ENCODE assay signal across 8 cellular contexts in the genomic region with DNA sequence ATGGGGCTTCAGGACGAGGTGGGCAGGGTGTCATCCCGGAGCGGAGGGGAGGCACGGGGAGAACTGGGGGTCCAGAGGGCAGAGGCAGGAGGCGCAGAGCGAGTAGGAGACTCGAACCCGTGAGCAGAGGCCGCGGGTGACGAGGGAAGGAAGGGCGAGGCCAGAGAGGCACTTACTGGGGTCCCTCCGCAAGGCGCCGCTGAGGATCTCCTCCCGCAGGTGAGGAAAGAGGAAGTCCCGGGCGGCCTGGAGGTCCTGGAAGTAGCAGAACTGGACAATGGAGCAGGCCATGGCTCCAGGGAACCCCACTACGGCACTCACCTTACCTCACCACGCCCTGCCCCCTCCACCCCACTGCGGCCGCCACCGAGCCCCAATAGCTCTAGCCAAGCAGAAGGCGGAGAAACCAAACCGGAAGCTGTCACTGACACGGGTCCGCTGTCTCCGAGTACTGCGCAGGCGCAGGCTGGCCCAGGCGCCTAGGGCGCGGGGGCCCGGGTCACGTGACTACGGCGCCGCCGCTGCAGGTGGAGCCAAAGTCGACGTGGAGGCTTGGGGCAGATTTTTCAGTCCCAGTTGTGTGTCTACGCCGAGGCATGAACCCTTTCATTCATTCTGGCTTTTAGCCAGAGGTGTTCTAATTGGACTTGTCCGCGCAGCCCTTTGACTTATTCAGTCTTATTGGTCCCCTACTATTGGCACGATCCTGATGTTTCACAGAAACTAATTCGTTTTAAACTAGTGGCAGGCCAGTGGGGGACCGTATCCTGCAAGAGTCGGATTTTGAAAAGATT. TPM values are rescaled to one million over a fixed set of nuclear protein-coding genes. Genes with fewer than 3 reads are reported as not detected.
DNase-seq lines count a peak whose midpoint lies in the region; ATAC-seq and TF ChIP-seq lines count a peak whose summit lies in the region.

A gene with protein sequence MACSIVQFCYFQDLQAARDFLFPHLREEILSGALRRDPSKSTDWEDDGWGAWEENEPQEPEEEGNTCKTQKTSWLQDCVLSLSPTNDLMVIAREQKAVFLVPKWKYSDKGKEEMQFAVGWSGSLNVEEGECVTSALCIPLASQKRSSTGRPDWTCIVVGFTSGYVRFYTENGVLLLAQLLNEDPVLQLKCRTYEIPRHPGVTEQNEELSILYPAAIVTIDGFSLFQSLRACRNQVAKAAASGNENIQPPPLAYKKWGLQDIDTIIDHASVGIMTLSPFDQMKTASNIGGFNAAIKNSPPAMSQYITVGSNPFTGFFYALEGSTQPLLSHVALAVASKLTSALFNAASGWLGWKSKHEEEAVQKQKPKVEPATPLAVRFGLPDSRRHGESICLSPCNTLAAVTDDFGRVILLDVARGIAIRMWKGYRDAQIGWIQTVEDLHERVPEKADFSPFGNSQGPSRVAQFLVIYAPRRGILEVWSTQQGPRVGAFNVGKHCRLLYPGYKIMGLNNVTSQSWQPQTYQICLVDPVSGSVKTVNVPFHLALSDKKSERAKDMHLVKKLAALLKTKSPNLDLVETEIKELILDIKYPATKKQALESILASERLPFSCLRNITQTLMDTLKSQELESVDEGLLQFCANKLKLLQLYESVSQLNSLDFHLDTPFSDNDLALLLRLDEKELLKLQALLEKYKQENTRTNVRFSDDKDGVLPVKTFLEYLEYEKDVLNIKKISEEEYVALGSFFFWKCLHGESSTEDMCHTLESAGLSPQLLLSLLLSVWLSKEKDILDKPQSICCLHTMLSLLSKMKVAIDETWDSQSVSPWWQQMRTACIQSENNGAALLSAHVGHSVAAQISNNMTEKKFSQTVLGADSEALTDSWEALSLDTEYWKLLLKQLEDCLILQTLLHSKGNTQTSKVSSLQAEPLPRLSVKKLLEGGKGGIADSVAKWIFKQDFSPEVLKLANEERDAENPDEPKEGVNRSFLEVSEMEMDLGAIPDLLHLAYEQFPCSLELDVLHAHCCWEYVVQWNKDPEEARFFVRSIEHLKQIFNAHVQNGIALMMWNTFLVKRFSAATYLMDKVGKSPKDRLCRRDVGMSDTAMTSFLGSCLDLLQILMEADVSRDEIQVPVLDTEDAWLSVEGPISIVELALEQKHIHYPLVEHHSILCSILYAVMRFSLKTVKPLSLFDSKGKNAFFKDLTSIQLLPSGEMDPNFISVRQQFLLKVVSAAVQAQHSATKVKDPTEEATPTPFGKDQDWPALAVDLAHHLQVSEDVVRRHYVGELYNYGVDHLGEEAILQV (N-terminal part only) (minus strand): TSS at position 407 of the 794 bp plus-strand sequence. CDS start 116 bp downstream, at position 291.

- ATAC-seq in natural killer cell, result peak; percentile 94 to 97 (median 95)

- H3K27me3 Mint-ChIP-seq in activated T-helper 1 cell treated with anti-CD3 and anti-CD28 coated beads, Interleukin-12 subunit alpha, Interleukin-12 subunit beta, Interleukin-2, Interleukin-4 antibody, amounts not matched to agents 30 ng/mL and 10 ng/mL and 1 ng/mL, durations not matched to agents 14 hours and 24 hours and 36 hours (ENCODE audit: insufficient read depth), result peaks cover 9% of the 10 kb centered on the region
- peaks cover 23 to 25% of the 10 kb centered on the region in 2 donors for H3K27me3 Mint-ChIP-seq in natural killer cell (ENCODE audit: low read depth in 2 of 2)

- intact Hi-C loops in activated T-helper 1 cell treated with anti-CD3 and anti-CD28 coated beads, Interleukin-12 subunit alpha, Interleukin-12 subunit beta, Interleukin-2, Interleukin-4 antibody, amounts not matched to agents 30 ng/mL and 10 ng/mL and 1 ng/mL, durations not matched to agents 14 hours and 24 hours and 36 hours (cut with micrococcal nuclease), result loop anchor here (1.0 to 10.0 kb wide), 7 partner anchors 31 to 1985 kb away; a partner anchor contains a TSS
- intact Hi-C loops in natural killer cell (cut with micrococcal nuclease), result loop anchor here (2.0 kb wide), 1 partner anchor 225 kb away; a partner anchor contains a TSS

- H3K36me3 Mint-ChIP-seq in activated T-helper 1 cell treated with anti-CD3 and anti-CD28 coated beads, Interleukin-12 subunit alpha, Interleukin-12 subunit beta, Interleukin-2, Interleukin-4 antibody, amounts not matched to agents 30 ng/mL and 10 ng/mL and 1 ng/mL, durations not matched to agents 14 hours and 24 hours and 36 hours (ENCODE audit: low read depth), result peaks cover 13% of the 10 kb centered on the region
- no peaks in the 10 kb centered on the region for H3K36me3 Mint-ChIP-seq in natural killer cell

- TF ChIP-seq CTCF in natural killer cell (IDR thresholded peaks at IDR 0.05), result no peak

- DNase-seq in EH (ENCODE audit: low read depth) (peak; percentile 92), GOT3 (lab: John Stamatoyannopoulos, UW) (peak; percentile 73), LHCN-M2 (ENCODE audit: low read depth) (peak; percentile 89), RPMI7951 (ENCODE audit: low read depth) (peak; percentile 88), fibroblast of peridontal ligament (ENCODE audit: extremely low read depth) (peak; percentile 91), natural killer cell (peak; percentile 95)
- DNase-seq in activated T-helper 1 cell treated with anti-CD3 and anti-CD28 coated beads, Interleukin-12 subunit alpha, Interleukin-12 subunit beta, Interleukin-2, Interleukin-4 antibody, amounts not matched to agents 30 ng/mL and 10 ng/mL and 1 ng/mL, durations not matched to agents 14 hours and 24 hours and 36 hours (ENCODE audit: low spot score), result peak; percentile 97
- peak; percentile 95 for DNase-seq in stimulated activated naive CD4-positive, alpha-beta T cell treated with Interleukin-2 at 50 U/mL for 16 hours (lab: John Stamatoyannopoulos, UW)

- H3K9me3 Mint-ChIP-seq in activated T-helper 1 cell treated with anti-CD3 and anti-CD28 coated beads, Interleukin-12 subunit alpha, Interleukin-12 subunit beta, Interleukin-2, Interleukin-4 antibody, amounts not matched to agents 30 ng/mL and 10 ng/mL and 1 ng/mL, durations not matched to agents 14 hours and 24 hours and 36 hours, result no peaks in the 10 kb centered on the region
- no peaks in the 10 kb centered on the region for H3K9me3 Mint-ChIP-seq in natural killer cell

- H3K4me1 Mint-ChIP-seq in activated T-helper 1 cell treated with anti-CD3 and anti-CD28 coated beads, Interleukin-12 subunit alpha, Interleukin-12 subunit beta, Interleukin-2, Interleukin-4 antibody, amounts not matched to agents 30 ng/mL and 10 ng/mL and 1 ng/mL, durations not matched to agents 14 hours and 24 hours and 36 hours (ENCODE audit: low read depth), result peaks cover 15% of the 10 kb centered on the region
- peaks cover 17 to 20% of the 10 kb centered on the region in 2 donors for H3K4me1 Mint-ChIP-seq in natural killer cell

- H3K27ac Mint-ChIP-seq in activated T-helper 1 cell treated with anti-CD3 and anti-CD28 coated beads, Interleukin-12 subunit alpha, Interleukin-12 subunit beta, Interleukin-2, Interleukin-4 antibody, amounts not matched to agents 30 ng/mL and 10 ng/mL and 1 ng/mL, durations not matched to agents 14 hours and 24 hours and 36 hours, result no peak within 1 kb of the TSS
- no peak within 1 kb of the TSS for H3K27ac Mint-ChIP-seq in natural killer cell

- no peak within 1 kb of the TSS for H3K4me3 Mint-ChIP-seq in activated T-helper 1 cell treated with anti-CD3 and anti-CD28 coated beads, Interleukin-12 subunit alpha, Interleukin-12 subunit beta, Interleukin-2, Interleukin-4 antibody, amounts not matched to agents 30 ng/mL and 10 ng/mL and 1 ng/mL, durations not matched to agents 14 hours and 24 hours and 36 hours
- H3K4me3 Mint-ChIP-seq in natural killer cell, result no peak within 1 kb of the TSS

RNA-seq across cellular contexts. Expression of the gene that starts here (rescaled TPM):
- total RNA-seq in LHCN-M2 (2014; rRNA removed) (20.9 and 21.6 TPM in 2 replicates), natural killer cell (10 to 100 TPM; 47.3 to 52.7 (median 51.5) TPM)
- polyA plus RNA-seq in LHCN-M2 (2012), result 7.3 TPM
- 16.5 and 18.3 TPM in 2 replicates for total RNA-seq in RPMI7951 (2014; rRNA removed; shearing (Covaris generic))
- total RNA-seq in activated T-helper 1 cell treated with anti-CD3 and anti-CD28 coated beads, Interleukin-12 subunit alpha, Interleukin-12 subunit beta, Interleukin-2, Interleukin-4 antibody, amounts not matched to agents 30 ng/mL and 10 ng/mL and 1 ng/mL, durations not matched to agents 14 hours and 24 hours and 36 hours, result 51.4 and 56.8 TPM in 2 replicates

Comparison
In these comparisons a context has a peak if more than half of its experiments do, and no peak if none do; other contexts are left out.
1. Peak in every context shown above with its lines: DNase-seq and ATAC-seq.